ENCODE assay signal across 31 cellular contexts in the genomic region with DNA sequence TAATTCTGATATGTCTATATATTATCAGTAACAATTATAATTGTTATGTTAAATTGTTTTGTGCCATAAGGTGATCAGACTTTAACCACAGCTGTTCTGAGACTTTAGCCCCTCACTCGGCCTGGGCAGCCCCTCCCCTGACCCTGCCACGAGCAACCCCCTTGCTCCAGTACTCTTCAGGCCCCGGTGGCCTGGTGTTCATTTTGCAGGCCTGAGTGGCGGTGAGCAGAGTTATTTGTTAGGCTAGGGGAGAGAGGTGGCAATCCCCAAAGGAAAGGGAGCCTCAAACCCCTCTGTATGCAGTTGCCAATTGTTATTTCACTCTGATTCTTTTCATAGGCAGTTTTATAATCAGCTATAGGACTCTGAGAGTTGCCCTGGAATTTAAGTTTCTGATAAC. TPM values are rescaled to one million over a fixed set of nuclear protein-coding genes. Genes with fewer than 3 reads are reported as not detected.
"Had no signal": no experiment of that assay in that cellular context is flagged by ENCODE, and none has a peak within 500 bp of the region (broad histone marks: within the 10 kb centered on the region; RNA-seq: fewer than 3 reads in every experiment).

No MANE protein-coding gene starts in this region.

- H3K4me3 Mint-ChIP-seq: activated CD8-positive, alpha-beta T cell treated with anti-CD3 and anti-CD28 coated beads for 36 hours; activated naive CD4-positive, alpha-beta T cell treated with anti-CD3 and anti-CD28 coated beads for 36 hours; activated T-helper 1 cell treated with anti-CD3 and anti-CD28 coated beads, Interleukin-12 subunit alpha, Interleukin-12 subunit beta, Interleukin-2, Interleukin-4 antibody, amounts not matched to agents 30 ng/mL and 10 ng/mL and 1 ng/mL, durations not matched to agents 14 hours and 24 hours and 36 hours; brain; T-helper 1 cell treated with Interleukin-12 subunit alpha and Interleukin-12 subunit beta and Interleukin-4 antibody, amounts not matched to agents 30 μg/mL and 1 μg/mL, for 36 hours; T-helper 2 cell treated with Interferon-gamma antibody and Interleukin-4, amounts not matched to agents 5 μg/mL and 100 μg/mL, for 36 hours had no signal

- DNase-seq: activated CD4-positive, alpha-beta T cell treated with anti-CD3 and anti-CD28 coated beads for 4 hours; activated CD8-positive, alpha-beta T cell treated with anti-CD3 and anti-CD28 coated beads for 36 hours; activated gamma-delta T cell treated with Interleukin-2 at 50 U/mL for 16 hours; activated naive CD4-positive, alpha-beta T cell treated with anti-CD3 and anti-CD28 coated beads for 36 hours; activated T-cell treated with anti-CD3 and anti-CD28 coated beads, Interleukin-2, amount 50 U/mL, for 1 hour; adrenal gland; caudate nucleus; NCI-H1048; NCI-H1105 treated with DMSO at 0.1 percent for 48 hours; NCI-H1436; NCI-H1694; NCI-H1930; NCI-H2081 treated with DMSO at 0.1 percent for 48 hours; NCI-H226; NCI-H446 treated with DMSO at 0.1 percent for 48 hours; NCI-H524; NCI-H69; NCI-H82; Peyer's patch; RPMI8226; SHP77 treated with DMSO at 0.1 percent for 48 hours; SK-N-SH had no signal

- H3K9me2 ChIP-seq: SK-N-SH had no signal

- H3K27me3 ChIP-seq: adrenal gland, Peyer's patch, SJSA1 had no signal

- H3K9me3 ChIP-seq: adrenal gland, Peyer's patch, SJSA1, SK-N-SH had no signal

- H3K4me1 ChIP-seq: adrenal gland, Peyer's patch, SJSA1 had no signal

- H3K36me3 Mint-ChIP-seq: brain had no signal

- H3K36me3 ChIP-seq: adrenal gland, Peyer's patch, SJSA1 had no signal

- H3K4me3 ChIP-seq: adrenal gland, K562, Peyer's patch, SJSA1 had no signal

- H3K9me3 Mint-ChIP-seq: activated naive CD4-positive, alpha-beta T cell treated with anti-CD3 and anti-CD28 coated beads, Interleukin-2, amount 50 U/mL, for 72 hours had no signal

- H3K27ac Mint-ChIP-seq: activated CD8-positive, alpha-beta T cell treated with anti-CD3 and anti-CD28 coated beads for 36 hours; activated naive CD4-positive, alpha-beta T cell treated with anti-CD3 and anti-CD28 coated beads for 36 hours; activated naive CD4-positive, alpha-beta T cell treated with anti-CD3 and anti-CD28 coated beads, Interleukin-2, amount 50 U/mL, for 72 hours; brain; T-helper 1 cell treated with Interleukin-12 subunit alpha and Interleukin-12 subunit beta and Interleukin-4 antibody, amounts not matched to agents 30 μg/mL and 1 μg/mL, for 36 hours; T-helper 2 cell treated with Interferon-gamma antibody and Interleukin-4, amounts not matched to agents 5 μg/mL and 100 μg/mL, for 36 hours had no signal

- H3K4me2 ChIP-seq: SK-N-SH had no signal

- H3K27ac ChIP-seq: adrenal gland, Peyer's patch, SJSA1 had no signal

- ATAC-seq: K562 had no signal

RNA-seq across cellular contexts. Expression of gene AKR1D1, which starts 51.5 kb away (rescaled TPM):
- total RNA-seq: activated CD8-positive, alpha-beta memory T cell treated with anti-CD3 and anti-CD28 coated beads for 36 hours; activated CD8-positive, alpha-beta T cell treated with anti-CD3 and anti-CD28 coated beads for 36 hours; activated naive CD4-positive, alpha-beta T cell treated with anti-CD3 and anti-CD28 coated beads for 36 hours; activated naive CD4-positive, alpha-beta T cell treated with anti-CD3 and anti-CD28 coated beads, Interleukin-2, amount 50 U/mL, for 72 hours; activated T-helper 1 cell treated with anti-CD3 and anti-CD28 coated beads, Interleukin-12 subunit alpha, Interleukin-12 subunit beta, Interleukin-2, Interleukin-4 antibody, amounts not matched to agents 30 ng/mL and 10 ng/mL and 1 ng/mL, durations not matched to agents 14 hours and 24 hours and 36 hours; K562; MCF 10A; Peyer's patch; SJSA1 had no signal
- polyA plus RNA-seq: K562, SK-N-SH had no signal
